In genomic region chr6:30488697-30489080, GRCh38 we compare ENCODE assay signal across 7 cellular contexts. TPM values are rescaled to one million over a fixed set of nuclear protein-coding genes. Genes with fewer than 3 reads are reported as not detected.
DNase-seq lines count a peak whose midpoint lies in the region; ATAC-seq and TF ChIP-seq lines count a peak whose summit lies in the region.
"Not testable (repeated sequence)": the region's sequence is repeated elsewhere in the genome, so short reads cannot be mapped to it uniquely, and the experiment has no call there.

No MANE protein-coding gene starts in this region.

- H3K36me3 Mint-ChIP-seq in activated T-helper 2 cell treated with anti-CD3 and anti-CD28 coated beads, Interferon-gamma antibody, Interleukin-2, Interleukin-4, amounts not matched to agents 10 μg/mL and 5 μg/mL and 100 μg/mL, durations not matched to agents 14 hours and 24 hours and 36 hours (ENCODE audit: low read depth), result peaks cover 48% of the 10 kb centered on the region

- H3K4me1 Mint-ChIP-seq in activated T-helper 2 cell treated with anti-CD3 and anti-CD28 coated beads, Interferon-gamma antibody, Interleukin-2, Interleukin-4, amounts not matched to agents 10 μg/mL and 5 μg/mL and 100 μg/mL, durations not matched to agents 14 hours and 24 hours and 36 hours (ENCODE audit: low read depth), result peaks cover 45% of the 10 kb centered on the region

- peak overlapping the region; percentile 47 for H3K4me2 ChIP-seq in GM23248 (ENCODE audit: unreplicated experiment)

- not testable (repeated sequence) for H3K27me3 Mint-ChIP-seq in activated T-helper 2 cell treated with anti-CD3 and anti-CD28 coated beads, Interferon-gamma antibody, Interleukin-2, Interleukin-4, amounts not matched to agents 10 μg/mL and 5 μg/mL and 100 μg/mL, durations not matched to agents 14 hours and 24 hours and 36 hours (ENCODE audit: low read depth)

- H3K4me3 ChIP-seq in GM23248, result peak overlapping the region; percentile 88
- H3K4me3 ChIP-seq in Peyer's patch, result peak overlapping the region; percentile 83 to 100 (median 98)
- peak overlapping the region in 9 of 10 donors; percentile 69 to 97 (median 86) for H3K4me3 ChIP-seq in heart right ventricle
- peak overlapping the region in 1 of 2 donors; percentile 92 for H3K4me3 ChIP-seq in muscle layer of colon (ENCODE audit: low read depth in 1 of 2, low read length in 2 of 2)
- peak overlapping the region; percentile 76 to 81 (median 81) for H3K4me3 ChIP-seq in skeletal muscle tissue (ENCODE audit: low read length in 3 of 3)

- TF ChIP-seq POLR2A in Peyer's patch (IDR thresholded peaks at IDR 0.05), result not testable (repeated sequence)

- H3K4me1 ChIP-seq in GM23248 (ENCODE audit: insufficient read depth), result not testable (repeated sequence)
- peaks cover 0 to 26% (median 21%) of the 10 kb centered on the region in 4 donors for H3K4me1 ChIP-seq in Peyer's patch
- H3K4me1 ChIP-seq in heart right ventricle, result peaks cover 0 to 45% (median 24%) of the 10 kb centered on the region in 9 donors
- H3K4me1 ChIP-seq in muscle layer of colon (ENCODE audit: insufficient read depth, low read length), result peaks cover 15% of the 10 kb centered on the region
- peaks cover 9 to 26% (median 14%) of the 10 kb centered on the region in 3 donors for H3K4me1 ChIP-seq in skeletal muscle tissue (ENCODE audit: control insufficient read depth in 3 of 3, insufficient read depth in 3 of 3, low read length in 3 of 3)

- H3K4me3 Mint-ChIP-seq in activated T-helper 2 cell treated with anti-CD3 and anti-CD28 coated beads, Interferon-gamma antibody, Interleukin-2, Interleukin-4, amounts not matched to agents 10 μg/mL and 5 μg/mL and 100 μg/mL, durations not matched to agents 14 hours and 24 hours and 36 hours (ENCODE audit: low read depth), result peak overlapping the region; percentile 98

- not testable (repeated sequence) for DNase-seq in GM23248; Peyer's patch; activated T-helper 2 cell treated with anti-CD3 and anti-CD28 coated beads, Interferon-gamma antibody, Interleukin-2, Interleukin-4, amounts not matched to agents 10 μg/mL and 5 μg/mL and 100 μg/mL, durations not matched to agents 14 hours and 24 hours and 36 hours (ENCODE audit: low spot score); heart right ventricle

- not testable (repeated sequence) for TF ChIP-seq CTCF in Peyer's patch (IDR thresholded peaks at IDR 0.05); heart right ventricle (IDR thresholded peaks at IDR 0.05)

- intact Hi-C loops in activated T-helper 2 cell treated with anti-CD3 and anti-CD28 coated beads, Interferon-gamma antibody, Interleukin-2, Interleukin-4, amounts not matched to agents 10 μg/mL and 5 μg/mL and 100 μg/mL, durations not matched to agents 14 hours and 24 hours and 36 hours (cut with micrococcal nuclease), result loop anchor here (1.0 to 5.0 kb wide), 5 partner anchors 28 to 234 kb away; partner anchors contain the start of gene TUBB
- intact Hi-C loops in heart right ventricle (cut with DNase I), result loop anchor here in 7 of 10 donors (1.0 to 10.0 kb wide), 5 partner anchors 28 to 236 kb away; partner anchors contain the start of genes DHX16 (in 4 of the 7) and TUBB (in 1 of the 7)

- H3K27ac Mint-ChIP-seq in activated T-helper 2 cell treated with anti-CD3 and anti-CD28 coated beads, Interferon-gamma antibody, Interleukin-2, Interleukin-4, amounts not matched to agents 10 μg/mL and 5 μg/mL and 100 μg/mL, durations not matched to agents 14 hours and 24 hours and 36 hours, result peak overlapping the region; percentile 97

- peak overlapping the region; percentile 93 for H3K27ac ChIP-seq in GM23248
- peak overlapping the region; percentile 97 to 100 (median 100) for H3K27ac ChIP-seq in Peyer's patch
- peak overlapping the region; percentile 84 for H3K27ac ChIP-seq in cingulate gyrus (ENCODE audit: low read depth, low read length)
- peak overlapping the region in 9 of 10 donors; percentile 70 to 100 (median 99) for H3K27ac ChIP-seq in heart right ventricle
- H3K27ac ChIP-seq in muscle layer of colon (ENCODE audit: low read depth, low read length), result peak overlapping the region; percentile 99
- peak overlapping the region; percentile 97 for H3K27ac ChIP-seq in skeletal muscle tissue (ENCODE audit: low read depth, low read length)

- H4K20me1 ChIP-seq in GM23248 (ENCODE audit: insufficient read depth), result not testable (repeated sequence)

- H3K9me3 ChIP-seq in GM23248 (ENCODE audit: low read depth); Peyer's patch; heart right ventricle; muscle layer of colon (ENCODE audit: low read length); skeletal muscle tissue (ENCODE audit: control insufficient read depth in 3 of 3, low read length in 3 of 3): not testable (repeated sequence)

- in situ Hi-C loops in GM23248 (cut with MboI), result not testable (repeated sequence)

- H3K9ac ChIP-seq in GM23248, result peak overlapping the region; percentile 96
- not testable (repeated sequence) for H3K9ac ChIP-seq in muscle layer of colon (ENCODE audit: low read length); skeletal muscle tissue (ENCODE audit: low read depth in 1 of 3, low read length in 3 of 3)

- H3K9me3 Mint-ChIP-seq in activated T-helper 2 cell treated with anti-CD3 and anti-CD28 coated beads, Interferon-gamma antibody, Interleukin-2, Interleukin-4, amounts not matched to agents 10 μg/mL and 5 μg/mL and 100 μg/mL, durations not matched to agents 14 hours and 24 hours and 36 hours, result not testable (repeated sequence)

- H3K9me2 ChIP-seq in GM23248 (ENCODE audit: insufficient read depth), result not testable (repeated sequence)

- not testable (repeated sequence) for ATAC-seq in heart right ventricle

- peak overlapping the region; percentile 95 for H2AFZ ChIP-seq in GM23248

- WGBS in GM23248 (ENCODE audit: low coverage in 1 of 2, low lambda C conversion rate in 2 of 2, missing lambda C conversion rate in 2 of 2), 2 experiments, result 95 to 98% methylated on average over 6 of the region's 6 CpGs
- 87 to 94% methylated on average over 6 of the region's 6 CpGs for WGBS in heart right ventricle, 2 donors

- not testable (repeated sequence) for H3F3A ChIP-seq in GM23248 (ENCODE audit: insufficient read depth)

- H3K27me3 ChIP-seq in GM23248 (replicated peaks; ENCODE audit: insufficient read depth); Peyer's patch; muscle layer of colon (ENCODE audit: control insufficient read depth in 1 of 2, insufficient read depth in 2 of 2, low read length in 2 of 2): not testable (repeated sequence)
- H3K27me3 ChIP-seq in heart right ventricle (peaks cover 0 to 11% (median 0%) of the 10 kb centered on the region in 7 donors), skeletal muscle tissue (ENCODE audit: control insufficient read depth in 3 of 3, insufficient read depth in 3 of 3, low read length in 3 of 3) (peaks cover 0 to 23% (median 0%) of the 10 kb centered on the region in 3 donors)

- H3K79me2 ChIP-seq in GM23248 (ENCODE audit: insufficient read depth), result peaks cover 17% of the 10 kb centered on the region

- peaks cover 33% of the 10 kb centered on the region; the same call in 1 of the 2 replicates for H3K36me3 ChIP-seq in GM23248 (ENCODE audit: low read depth)
- H3K36me3 ChIP-seq in Peyer's patch, result peaks cover 0 to 36% (median 4%) of the 10 kb centered on the region in 3 donors
- H3K36me3 ChIP-seq in heart right ventricle, result peaks cover 0 to 38% (median 32%) of the 10 kb centered on the region in 9 donors
- peaks cover 32% of the 10 kb centered on the region for H3K36me3 ChIP-seq in muscle layer of colon (ENCODE audit: insufficient read depth, low read length)
- H3K36me3 ChIP-seq in skeletal muscle tissue (ENCODE audit: control insufficient read depth in 3 of 3, insufficient read depth in 3 of 3, low read length in 3 of 3), result peaks cover 18 to 22% (median 18%) of the 10 kb centered on the region in 3 donors

RNA-seq across cellular contexts. Expression of gene HLA-E, which starts 0.6 kb away (rescaled TPM):
- 190 and 203 TPM in 2 replicates for total RNA-seq in GM23248 (2014; rRNA removed; shearing (Covaris generic))
- polyA plus RNA-seq in GM23248 (2016; fragmentation: Nextera tagmentation; extraction: Ambion mirVana) (123 and 130 TPM in 2 replicates), heart right ventricle (100 to 1,000 TPM; 232 to 263 TPM)
- total RNA-seq in Peyer's patch (100 to 1,000 TPM; 313 to 404 (median 383) TPM), heart right ventricle (100 to 1,000 TPM; 121 to 482 (median 155) TPM), skeletal muscle tissue (98.6 TPM)
- total RNA-seq in activated T-helper 2 cell treated with anti-CD3 and anti-CD28 coated beads, Interferon-gamma antibody, Interleukin-2, Interleukin-4, amounts not matched to agents 10 μg/mL and 5 μg/mL and 100 μg/mL, durations not matched to agents 14 hours and 24 hours and 36 hours, result 358 and 360 TPM in 2 replicates
